Comparison of ENCODE assay signal across 8 cellular contexts in the genomic region with DNA sequence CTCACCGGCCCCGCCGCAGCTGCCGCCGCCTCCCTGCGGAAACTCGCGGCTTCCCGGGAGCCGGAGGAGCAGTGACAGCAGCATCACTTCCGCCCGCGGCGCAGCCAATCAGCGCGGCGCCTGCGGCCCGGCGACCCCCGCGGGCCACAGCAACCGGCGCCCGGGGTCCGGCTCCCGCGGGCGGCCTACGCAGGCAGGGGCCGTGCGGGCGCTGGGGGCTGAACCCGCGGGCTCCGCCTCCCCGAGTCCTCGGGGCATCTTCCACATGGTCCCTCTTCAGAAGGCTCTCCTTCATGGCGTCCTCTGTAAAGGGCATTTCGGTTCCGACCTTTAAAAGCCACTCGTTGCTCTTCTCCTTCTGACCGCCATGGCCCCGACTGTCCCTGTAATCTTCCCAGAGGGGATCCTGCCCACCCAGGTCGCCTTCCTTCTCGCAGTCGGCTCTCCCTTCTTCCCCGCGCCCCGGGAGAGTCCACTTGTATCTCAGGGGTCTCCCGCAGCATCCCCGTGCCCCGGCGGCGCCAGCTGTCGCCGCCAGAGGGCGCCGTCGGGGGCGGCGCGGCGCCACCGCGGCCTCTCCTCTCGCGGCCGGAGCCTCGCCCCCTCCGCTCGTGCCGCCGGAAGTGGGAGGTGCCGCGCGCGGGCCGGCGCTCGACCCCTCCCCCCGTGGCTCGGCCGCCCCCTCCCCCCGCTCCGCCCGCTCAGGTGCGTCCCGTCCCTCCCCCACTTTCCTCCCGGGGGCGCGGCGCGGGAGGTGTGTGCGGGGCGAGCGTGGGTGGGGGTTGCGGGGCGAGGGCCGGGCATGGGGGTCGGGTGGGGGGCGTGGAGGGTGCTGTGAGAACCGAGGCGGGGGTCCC. TPM values are rescaled to one million over a fixed set of nuclear protein-coding genes. Genes with fewer than 3 reads are reported as not detected.
DNase-seq lines count a peak whose midpoint lies in the region; ATAC-seq and TF ChIP-seq lines count a peak whose summit lies in the region.

A gene with protein sequence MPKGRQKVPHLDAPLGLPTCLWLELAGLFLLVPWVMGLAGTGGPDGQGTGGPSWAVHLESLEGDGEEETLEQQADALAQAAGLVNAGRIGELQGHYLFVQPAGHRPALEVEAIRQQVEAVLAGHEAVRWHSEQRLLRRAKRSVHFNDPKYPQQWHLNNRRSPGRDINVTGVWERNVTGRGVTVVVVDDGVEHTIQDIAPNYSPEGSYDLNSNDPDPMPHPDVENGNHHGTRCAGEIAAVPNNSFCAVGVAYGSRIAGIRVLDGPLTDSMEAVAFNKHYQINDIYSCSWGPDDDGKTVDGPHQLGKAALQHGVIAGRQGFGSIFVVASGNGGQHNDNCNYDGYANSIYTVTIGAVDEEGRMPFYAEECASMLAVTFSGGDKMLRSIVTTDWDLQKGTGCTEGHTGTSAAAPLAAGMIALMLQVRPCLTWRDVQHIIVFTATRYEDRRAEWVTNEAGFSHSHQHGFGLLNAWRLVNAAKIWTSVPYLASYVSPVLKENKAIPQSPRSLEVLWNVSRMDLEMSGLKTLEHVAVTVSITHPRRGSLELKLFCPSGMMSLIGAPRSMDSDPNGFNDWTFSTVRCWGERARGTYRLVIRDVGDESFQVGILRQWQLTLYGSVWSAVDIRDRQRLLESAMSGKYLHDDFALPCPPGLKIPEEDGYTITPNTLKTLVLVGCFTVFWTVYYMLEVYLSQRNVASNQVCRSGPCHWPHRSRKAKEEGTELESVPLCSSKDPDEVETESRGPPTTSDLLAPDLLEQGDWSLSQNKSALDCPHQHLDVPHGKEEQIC (minus strand): TSS at position 52 of the 857 bp plus-strand sequence. CDS start 2,229 bp downstream, outside the sequence.
A gene (plus strand): TSS at position 650 of the 857 bp plus-strand sequence. CDS start 1,602 bp downstream, outside the sequence.

- DNase-seq in CD1c-positive myeloid dendritic cell (ENCODE audit: extremely low spot score) (peak; percentile 90), NOMO-1 treated with DMSO at 0.1 percent for 48 hours (lab: John Stamatoyannopoulos, UW; ENCODE audit: unreplicated experiment) (peak; percentile 69), mesothelial cell of epicardium (ENCODE audit: low spot score in 2 of 2, unreplicated experiment in 2 of 2) (peak; percentile 75 to 79)
- DNase-seq in activated CD8-positive, alpha-beta memory T cell treated with anti-CD3 and anti-CD28 coated beads, Interleukin-2, amount 50 U/mL, for 24 hours (ENCODE audit: extremely low read depth) = peak; percentile 19
- DNase-seq in stimulated activated CD8-positive, alpha-beta memory T cell treated with anti-CD3 and anti-CD28 coated beads, Interleukin-15, amount 100 ng/mL, for 48 hours (ENCODE audit: low read depth in 2 of 2) = peak; percentile 67 to 76

- H3K27ac Mint-ChIP-seq in mesothelial cell of epicardium = peak within 1 kb of the TSS; percentile 99

- peaks cover 32% of the 10 kb centered on the region for H3K4me1 Mint-ChIP-seq in mesothelial cell of epicardium

- no peaks in the 10 kb centered on the region for H3K27me3 Mint-ChIP-seq in mesothelial cell of epicardium (ENCODE audit: low read depth)

- no peaks in the 10 kb centered on the region for H3K9me3 Mint-ChIP-seq in mesothelial cell of epicardium

- TF ChIP-seq CTCF in mesothelial cell of epicardium (IDR thresholded peaks at IDR 0.05; ENCODE audit: unreplicated experiment) = peak; percentile 86

- H3K36me3 Mint-ChIP-seq in mesothelial cell of epicardium = peaks cover 9% of the 10 kb centered on the region

- in situ Hi-C loops in endometrial microvascular endothelial cells (cut with HindIII; ENCODE audit: inconsistent ontology term, low pct_unique_long_range_greater_than_20kb, low sequenced_read_pairs) = no loop called here

- peak; percentile 83 for ATAC-seq in GM19324 (IDR thresholded peaks at IDR 0.05; ENCODE audit: low FRiP score, unreplicated experiment)
- peak; percentile 68 for ATAC-seq in HG03520 (IDR thresholded peaks at IDR 0.05; ENCODE audit: unreplicated experiment)

- peak within 1 kb of the TSS; percentile 100 for H3K4me3 Mint-ChIP-seq in mesothelial cell of epicardium

RNA-seq across cellular contexts. Expression of the first gene that starts in this region (rescaled TPM):
- total RNA-seq in endometrial microvascular endothelial cells (ENCODE audit: inconsistent ontology term) (63.4 TPM), mesothelial cell of epicardium (57.0 to 66.0 TPM (median 64.4 TPM) in 3 replicates)

RNA-seq across cellular contexts. Expression of the second gene that starts in this region (rescaled TPM):
- 15.1 TPM for total RNA-seq in endometrial microvascular endothelial cells (ENCODE audit: inconsistent ontology term)
- 39.5 to 44.8 TPM (median 39.9 TPM) in 3 replicates for total RNA-seq in mesothelial cell of epicardium

Comparison
In these comparisons a context has a peak if more than half of its experiments do, and no peak if none do; other contexts are left out.
1. Peak in every context shown above with its lines: DNase-seq and ATAC-seq.
2. DNase-seq: peak in every context shown above with its lines; median percentile 90 in CD1c-positive myeloid dendritic cell; 77 in mesothelial cell of epicardium; 72 in stimulated activated CD8-positive, alpha-beta memory T cell treated with anti-CD3 and anti-CD28 coated beads, Interleukin-15, amount 100 ng/mL, for 48 hours; 69 in NOMO-1 treated with DMSO at 0.1 percent for 48 hours; 19 in activated CD8-positive, alpha-beta memory T cell treated with anti-CD3 and anti-CD28 coated beads, Interleukin-2, amount 50 U/mL, for 24 hours.